15 cellular contexts compared by ENCODE assay signal in the genomic region with DNA sequence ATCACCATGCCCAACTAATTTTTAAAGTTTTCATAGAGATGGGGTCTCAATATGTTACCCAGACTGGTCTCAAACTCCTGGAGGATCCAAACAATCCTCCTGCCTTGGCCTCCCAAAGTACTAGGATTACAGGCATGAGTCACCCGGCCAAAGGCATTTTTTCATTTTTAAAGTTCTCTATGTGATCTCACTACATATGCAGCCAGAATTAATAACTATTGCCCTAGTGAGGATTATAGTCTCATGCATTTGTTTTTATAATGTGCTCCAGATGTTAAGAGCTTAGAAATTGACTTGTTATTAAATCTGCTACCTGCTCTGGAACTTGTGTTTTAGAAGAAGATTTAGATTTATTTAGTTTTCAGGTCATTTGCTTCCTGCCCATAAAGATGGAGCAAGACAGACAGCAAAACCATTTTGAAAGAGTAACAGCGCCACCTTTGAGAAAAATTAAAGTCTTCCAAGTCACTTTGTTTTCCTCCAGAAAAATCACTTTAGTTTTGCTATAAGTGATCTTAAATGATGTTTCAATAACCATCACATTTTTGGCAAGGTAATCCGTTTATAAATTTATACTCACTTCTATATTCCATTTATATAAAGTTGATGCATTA.
DNase-seq lines count a peak whose midpoint lies in the region; ATAC-seq, FAIRE-seq and TF ChIP-seq lines count a peak whose summit lies in the region.
"Had no signal": no experiment of that assay in that cellular context is flagged by ENCODE, and none has a peak within 500 bp of the region (broad histone marks: within the 10 kb centered on the region; RNA-seq: fewer than 3 reads in every experiment).

No MANE protein-coding gene starts in this region.

- no peak overlapping the region for H3K27ac Mint-ChIP-seq in neural progenitor cell
- H3K27ac Mint-ChIP-seq: activated CD4-positive, alpha-beta T cell treated with anti-CD3 and anti-CD28 coated beads for 36 hours had no signal

- no peaks in the 10 kb centered on the region for H3K36me3 Mint-ChIP-seq in neural progenitor cell

- peaks cover 6% of the 10 kb centered on the region for H4K20me1 ChIP-seq in neural progenitor cell (ENCODE audit: low read depth)
- peaks cover 12% of the 10 kb centered on the region for H4K20me1 ChIP-seq in smooth muscle cell (ENCODE audit: low read depth)

- no peak overlapping the region for H3K4me3 Mint-ChIP-seq in neural progenitor cell
- H3K4me3 Mint-ChIP-seq: activated CD4-positive, alpha-beta T cell treated with anti-CD3 and anti-CD28 coated beads for 36 hours had no signal

- H3K4me1 Mint-ChIP-seq in neural progenitor cell: peaks cover 9% of the 10 kb centered on the region

- TF ChIP-seq CTCF in neural progenitor cell (IDR thresholded peaks at IDR 0.05) (peak; percentile 42), smooth muscle cell (IDR thresholded peaks at IDR 0.05; ENCODE audit: borderline replicate concordance, insufficient read depth, poor library complexity, severe bottlenecking) (no peak)

- H3K9ac ChIP-seq in neural progenitor cell (no peak overlapping the region), smooth muscle cell (ENCODE audit: low read depth) (no peak overlapping the region)

- no peaks in the 10 kb centered on the region for H3K27me3 Mint-ChIP-seq in neural progenitor cell (ENCODE audit: insufficient read depth, low read depth)
- H3K27me3 Mint-ChIP-seq: activated CD4-positive, alpha-beta T cell treated with anti-CD3 and anti-CD28 coated beads for 36 hours had no signal

- H3K4me2 ChIP-seq in neural progenitor cell: no peak overlapping the region
- H3K4me2 ChIP-seq in smooth muscle cell: no peak overlapping the region

- no peaks in the 10 kb centered on the region for H3K27me3 ChIP-seq in neural progenitor cell
- H3K27me3 ChIP-seq in smooth muscle cell (ENCODE audit: low read depth): no peaks in the 10 kb centered on the region
- H3K27me3 ChIP-seq: dorsolateral prefrontal cortex, SJCRH30 had no signal

- H3K4me3 ChIP-seq in neural progenitor cell (no peak overlapping the region), smooth muscle cell (no peak overlapping the region)
- H3K4me3 ChIP-seq: dorsolateral prefrontal cortex, SJCRH30 had no signal

- H3K9me3 ChIP-seq in neural progenitor cell (ENCODE audit: low read depth) (no peaks in the 10 kb centered on the region), smooth muscle cell (replicated peaks; ENCODE audit: low read depth) (no peaks in the 10 kb centered on the region)
- H3K9me3 ChIP-seq: SJCRH30 had no signal

- H3K9me3 Mint-ChIP-seq in neural progenitor cell: no peaks in the 10 kb centered on the region

- peak; percentile 5 for DNase-seq in NCI-H146 treated with DMSO at 0.1 percent for 48 hours (lab: John Stamatoyannopoulos, UW; ENCODE audit: unreplicated experiment)
- no peak for DNase-seq in NCI-H146 (lab: John Stamatoyannopoulos, UW)
- DNase-seq in LHCN-M2 (ENCODE audit: low read depth): peak; percentile 10
- DNase-seq in neural progenitor cell (ENCODE audit: low spot score): no peak
- DNase-seq in iPS-NIHi7 (ENCODE audit: extremely low spot score): no peak
- DNase-seq in smooth muscle cell (lab: John Stamatoyannopoulos, UW; ENCODE audit: unreplicated experiment): no peak
- DNase-seq: activated CD4-positive, alpha-beta T cell treated with anti-CD3 and anti-CD28 coated beads for 36 hours; activated naive CD4-positive, alpha-beta T cell treated with Interleukin-2 at 50 U/mL for 16 hours; dorsolateral prefrontal cortex; H7; NCI-H1417 treated with DMSO at 0.1 percent for 48 hours; stimulated activated CD8-positive, alpha-beta memory T cell treated with anti-CD3 and anti-CD28 coated beads, Interleukin-4, amount 100 ng/mL, for 48 hours had no signal

- peak; percentile 33 for FAIRE-seq in TTC549 (lab: Jason Lieb, UNC)

- no peaks in the 10 kb centered on the region for H3K36me3 ChIP-seq in neural progenitor cell
- peaks cover 2% of the 10 kb centered on the region for H3K36me3 ChIP-seq in smooth muscle cell (ENCODE audit: low read depth)

- H3K27ac ChIP-seq in neural progenitor cell (no peak overlapping the region), smooth muscle cell (ENCODE audit: low read depth) (no peak overlapping the region)
- H3K27ac ChIP-seq: SJCRH30 had no signal

- no peak for ATAC-seq in HG03442 (IDR thresholded peaks at IDR 0.05; ENCODE audit: unreplicated experiment)
- ATAC-seq: activated CD4-positive, alpha-beta T cell treated with anti-CD3 and anti-CD28 coated beads for 36 hours had no signal

- 94% methylated on average over 3 of the region's 3 CpGs for WGBS in smooth muscle cell (ENCODE audit: low lambda C conversion rate)

- H3K79me2 ChIP-seq in neural progenitor cell (ENCODE audit: low read depth) (no peaks in the 10 kb centered on the region), smooth muscle cell (ENCODE audit: low read depth) (no peaks in the 10 kb centered on the region)

- H3F3A ChIP-seq in neural progenitor cell (ENCODE audit: low read depth): peaks cover 24% of the 10 kb centered on the region
- H3F3A ChIP-seq in smooth muscle cell (ENCODE audit: low read depth): peaks cover 6% of the 10 kb centered on the region

- no peak overlapping the region for H2AFZ ChIP-seq in neural progenitor cell (replicated peaks)
- H2AFZ ChIP-seq in smooth muscle cell (ENCODE audit: low read depth): no peak overlapping the region

- peaks cover 11% of the 10 kb centered on the region for H3K4me1 ChIP-seq in neural progenitor cell
- H3K4me1 ChIP-seq in smooth muscle cell (ENCODE audit: low read depth): peaks cover 11% of the 10 kb centered on the region
- H3K4me1 ChIP-seq: SJCRH30 had no signal

Comparison
In these comparisons a context has a peak if more than half of its experiments do, and no peak if none do; other contexts are left out.
1. DNase-seq: peak in NCI-H146 treated with DMSO at 0.1 percent for 48 hours (single experiment) and LHCN-M2 (single experiment); none in NCI-H146 (single experiment), neural progenitor cell (single experiment), iPS-NIHi7 (single experiment) and smooth muscle cell (single experiment).